In genomic region chr9:130548103-130548502, GRCh38 we compare ENCODE assay signal across 2 cellular contexts.
TF ChIP-seq lines count a peak whose summit lies in the region.

No MANE protein-coding gene starts in this region.

TF ChIP-seq in IMR-90, 13 proteins besides CTCF, POLR2A, EP300 and RAD21 (continued from another document):
- TF ChIP-seq ELK1 (IDR thresholded peaks at IDR 0.05; ENCODE audit: borderline replicate concordance, low read depth, low read length) = no peak
- no peak for TF ChIP-seq RCOR1 (IDR thresholded peaks at IDR 0.05; ENCODE audit: insufficient replicate concordance, low read length)
- TF ChIP-seq NFE2L2 (IDR thresholded peaks at IDR 0.05; ENCODE audit: low read depth, low read length) = no peak
- TF ChIP-seq MAZ (IDR thresholded peaks at IDR 0.05; ENCODE audit: borderline replicate concordance, low read depth, low read length) = no peak
- TF ChIP-seq BHLHE40 (IDR thresholded peaks at IDR 0.05; ENCODE audit: low read depth, low read length) = no peak
- no peak for TF ChIP-seq CHD1 (IDR thresholded peaks at IDR 0.05; ENCODE audit: low read depth, low read length)
- TF ChIP-seq CEBPB (IDR thresholded peaks at IDR 0.05; ENCODE audit: low read depth, low read length) = no peak

TF ChIP-seq in liver, 16 proteins besides CTCF, POLR2A, EP300 and RAD21 (continued from another document):
- no peak for TF ChIP-seq YY1 (IDR thresholded peaks at IDR 0.05)
- no peak for TF ChIP-seq TAF1 (conservative IDR thresholded peaks at IDR 0.05)
- TF ChIP-seq HNF4G (IDR thresholded peaks at IDR 0.05) = no peak
- no peak for TF ChIP-seq RXRA (IDR thresholded peaks at IDR 0.05)
- TF ChIP-seq SP1 (IDR thresholded peaks at IDR 0.05) = no peak
- TF ChIP-seq GABPA (IDR thresholded peaks at IDR 0.05 in 1 of 2, conservative IDR thresholded peaks at IDR 0.05 in 1 of 2) = no peak
- TF ChIP-seq FOXA1 (IDR thresholded peaks at IDR 0.05) = no peak
- TF ChIP-seq EGR1 (IDR thresholded peaks at IDR 0.05; ENCODE audit: low read depth in 2 of 2) = no peak
